In genomic region chr2:32455816-32456215, GRCh38 we compare ENCODE assay signal across 1 cellular context.
TF ChIP-seq lines count a peak whose summit lies in the region.

No MANE protein-coding gene starts in this region.

TF ChIP-seq in K562, 482 proteins besides CTCF, POLR2A, EP300 and RAD21 (continued from another document):
- TF ChIP-seq ZBTB2 (IDR thresholded peaks at IDR 0.05): no peak
- TF ChIP-seq MAFK (IDR thresholded peaks at IDR 0.05; ENCODE audit: low read length): peak; percentile 91
- peak; percentile 87 for TF ChIP-seq MAFF (IDR thresholded peaks at IDR 0.05; ENCODE audit: low read length)
- peak; percentile 71 for TF ChIP-seq MAFG (tag; conservative IDR thresholded peaks at IDR 0.05)
- peak; percentile 82 for TF ChIP-seq C11orf30 (IDR thresholded peaks at IDR 0.05; ENCODE audit: low read depth)
- no peak for TF ChIP-seq DMBX1 (CRISPR knock-in tag; IDR thresholded peaks at IDR 0.05; ENCODE audit: borderline replicate concordance)
- TF ChIP-seq ZNF316 (IDR thresholded peaks at IDR 0.05): peak; percentile 87
- no peak for TF ChIP-seq HNRNPLL (IDR thresholded peaks at IDR 0.05; ENCODE audit: low read depth, low read length, poor library complexity, severe bottlenecking)
